29 cellular contexts compared by ENCODE assay signal in the genomic region with DNA sequence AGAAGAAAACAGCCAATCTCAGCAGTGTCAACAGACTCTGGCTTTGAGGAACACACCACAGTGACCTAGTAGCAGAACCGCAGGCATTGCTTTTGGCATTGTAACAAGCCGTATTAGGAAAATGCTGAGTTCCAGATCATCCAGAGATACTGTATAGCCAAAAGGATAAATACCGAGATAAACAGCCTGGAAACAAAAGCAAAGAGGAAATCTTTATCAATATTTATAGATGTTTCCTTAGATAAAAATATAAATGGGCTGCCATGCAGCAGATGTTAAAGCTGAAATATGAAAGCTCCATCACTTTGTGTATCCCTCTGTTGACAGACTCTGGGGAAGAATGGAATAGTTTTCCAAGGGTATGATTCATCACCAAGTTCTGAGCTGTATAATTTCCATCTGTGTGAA.
DNase-seq lines count a peak whose midpoint lies in the region; ATAC-seq and TF ChIP-seq lines count a peak whose summit lies in the region.
"Had no signal": no experiment of that assay in that cellular context is flagged by ENCODE, and none has a peak within 500 bp of the region (broad histone marks: within the 10 kb centered on the region; RNA-seq: fewer than 3 reads in every experiment).

No MANE protein-coding gene starts in this region.

- DNase-seq in AG08395 (ENCODE audit: low spot score) (peak; percentile 66), ELR (ENCODE audit: low read depth) (peak; percentile 10), fibroblast of the aortic adventitia (ENCODE audit: low read depth) (peak; percentile 70), NOMO-1 (lab: John Stamatoyannopoulos, UW; ENCODE audit: unreplicated experiment in 2 of 2) (no peak), SIG-M5 (lab: John Stamatoyannopoulos, UW) (no peak), DMS153 treated with DMSO at 0.1 percent for 48 hours (lab: John Stamatoyannopoulos, UW; ENCODE audit: unreplicated experiment) (no peak)
- DNase-seq: activated CD4-positive, alpha-beta T cell treated with anti-CD3 and anti-CD28 coated beads, Interleukin-2, amount 50 U/mL, for 4 hours; activated CD8-positive, alpha-beta memory T cell treated with anti-CD3 and anti-CD28 coated beads, Interleukin-2, amount 50 U/mL, for 4 hours; CD4-positive, CD25-positive, alpha-beta regulatory T cell; foreskin melanocyte; left colon; naive B cell; NCI-H1048; NCI-H1694 treated with DMSO at 0.1 percent for 48 hours; NCI-H2171; NCI-H524; nucleus accumbens; small intestine; testis; uterus had no signal

- no peak overlapping the region for H3K4me3 ChIP-seq in fibroblast of the aortic adventitia (ENCODE audit: low read depth, low read length)
- H3K4me3 ChIP-seq: GM12878, SK-N-MC, testis, uterus had no signal

- ATAC-seq in GM21381 (IDR thresholded peaks at IDR 0.05; ENCODE audit: unreplicated experiment), result no peak
- ATAC-seq: activated naive CD4-positive, alpha-beta T cell treated with anti-CD3 and anti-CD28 coated beads, Interleukin-2, amount 50 U/mL, for 72 hours; activated T-helper 17 cell treated with anti-CD3 and anti-CD28 coated beads, Interleukin-2, amount 50 U/mL, for 72 hours; GM12878; HCT116; HepG2; left colon; stimulated activated effector memory CD8-positive, alpha-beta T cell treated with anti-CD3 and anti-CD28 coated beads, Interleukin-12 subunit alpha, Interleukin-12 subunit beta, amount 100 ng/mL, for 72 hours had no signal

- peak overlapping the region; percentile 1 for H3K27ac ChIP-seq in VCaP
- H3K27ac ChIP-seq: SK-N-MC, testis, uterus had no signal

- TF ChIP-seq CTCF in VCaP (conservative IDR thresholded peaks at IDR 0.05) (no peak), fibroblast of the aortic adventitia (IDR thresholded peaks at IDR 0.05; ENCODE audit: insufficient read depth, low read length) (no peak)

Comparison
In these comparisons a context has a peak if more than half of its experiments do, and no peak if none do; other contexts are left out.
1. DNase-seq: peak in AG08395 (single experiment), ELR (single experiment) and fibroblast of the aortic adventitia (single experiment); none in NOMO-1 (0 of 2), SIG-M5 (single experiment) and DMS153 treated with DMSO at 0.1 percent for 48 hours (single experiment).